In genomic region chr3:128283429-128283828, GRCh38 we compare ENCODE assay signal across 16 cellular contexts.
DNase-seq lines count a peak whose midpoint lies in the region; ATAC-seq and TF ChIP-seq lines count a peak whose summit lies in the region.
"Had no signal": no experiment of that assay in that cellular context is flagged by ENCODE, and none has a peak within 500 bp of the region (broad histone marks: within the 10 kb centered on the region; RNA-seq: fewer than 3 reads in every experiment).

No MANE protein-coding gene starts in this region.

- no peak for ATAC-seq in heart right ventricle
- ATAC-seq: CD8-positive, alpha-beta T cell had no signal

- intact Hi-C loops in left ventricle myocardium inferior (cut with micrococcal nuclease) (no loop called here), heart right ventricle (cut with DNase I) (no loop called here), posterior vena cava (cut with DNase I) (no loop called here), vagina (cut with DNase I) (no loop called here)

- peaks cover 11% of the 10 kb centered on the region for H3K27me3 Mint-ChIP-seq in endodermal cell (ENCODE audit: insufficient read depth)

- H3K27ac ChIP-seq in left ventricle myocardium inferior (replicated peaks), result peak overlapping the region; percentile 76
- peak overlapping the region in 5 of 10 donors; percentile 56 to 75 (median 69) for H3K27ac ChIP-seq in heart right ventricle
- no peak overlapping the region for H3K27ac ChIP-seq in endodermal cell (ENCODE audit: low read depth, low read length)
- H3K27ac ChIP-seq in vagina, result no peak overlapping the region

- H3K4me3 Mint-ChIP-seq in endodermal cell, result no peak overlapping the region
- H3K4me3 Mint-ChIP-seq: CD8-positive, alpha-beta T cell had no signal

- no peak overlapping the region for H3K4me3 ChIP-seq in left ventricle myocardium inferior
- H3K4me3 ChIP-seq in heart right ventricle, result no peak overlapping the region
- no peak overlapping the region for H3K4me3 ChIP-seq in endodermal cell (ENCODE audit: low read length)
- H3K4me3 ChIP-seq in vagina, result no peak overlapping the region

- DNase-seq in left ventricle myocardium inferior (no peak), heart right ventricle (no peak), endodermal cell (peak; percentile 43), posterior vena cava (ENCODE audit: low spot score) (peak; percentile 67), vagina (ENCODE audit: extremely low spot score in 2 of 2) (peak; percentile 76 to 82), pons (ENCODE audit: low spot score) (no peak), NCI-H774 (lab: John Stamatoyannopoulos, UW) (no peak)
- DNase-seq in stimulated activated CD4-positive, alpha-beta T cell treated with anti-CD3 and anti-CD28 coated beads, Interleukin-4, amount 100 ng/mL, for 1 hour, result no peak
- DNase-seq: CD8-positive, alpha-beta T cell; KG1; NCI-H187 treated with DMSO at 0.1 percent for 48 hours; NCI-H2227 treated with DMSO at 0.1 percent for 48 hours; NCI-H510A treated with DMSO at 0.1 percent for 48 hours; NCI-H82; OCI-M1; SHP77 treated with DMSO at 0.1 percent for 48 hours had no signal

- H3K36me3 ChIP-seq in left ventricle myocardium inferior (no peaks in the 10 kb centered on the region), heart right ventricle (peaks cover 0 to 15% (median 0%) of the 10 kb centered on the region in 9 donors), endodermal cell (ENCODE audit: control insufficient read depth, insufficient read depth, low read length) (no peaks in the 10 kb centered on the region), vagina (no peaks in the 10 kb centered on the region)

- no peak for TF ChIP-seq POLR2A in vagina (IDR thresholded peaks at IDR 0.05)

- 72 to 83% methylated on average over 3 of the region's 3 CpGs for WGBS in heart right ventricle, 2 donors
- 88 to 100% methylated on average over 2 to 3 of the region's 3 CpGs for WGBS in endodermal cell (ENCODE audit: insufficient coverage in 1 of 2, insufficient read length in 1 of 2), 2 experiments

- H3K9me3 ChIP-seq in left ventricle myocardium inferior (replicated peaks), result no peaks in the 10 kb centered on the region
- H3K9me3 ChIP-seq in heart right ventricle, result no peaks in the 10 kb centered on the region
- no peaks in the 10 kb centered on the region for H3K9me3 ChIP-seq in endodermal cell (ENCODE audit: control insufficient read depth, low read length)
- H3K9me3 ChIP-seq in vagina, result no peaks in the 10 kb centered on the region

- H3K36me3 Mint-ChIP-seq in endodermal cell (ENCODE audit: low read depth), result no peaks in the 10 kb centered on the region

- H3K9me3 Mint-ChIP-seq in endodermal cell, result no peaks in the 10 kb centered on the region
- H3K9me3 Mint-ChIP-seq: CD8-positive, alpha-beta T cell had no signal

- H3K9ac ChIP-seq in endodermal cell (ENCODE audit: extremely low read depth, low read length, poor library complexity, severe bottlenecking), result no peak overlapping the region

- H3K27me3 ChIP-seq in left ventricle myocardium inferior (ENCODE audit: low read depth), result no peaks in the 10 kb centered on the region
- H3K27me3 ChIP-seq in heart right ventricle, result no peaks in the 10 kb centered on the region
- no peaks in the 10 kb centered on the region for H3K27me3 ChIP-seq in endodermal cell (ENCODE audit: control insufficient read depth, insufficient read depth, low read length, poor library complexity, severe bottlenecking)
- H3K27me3 ChIP-seq in vagina, result no peaks in the 10 kb centered on the region

- H3K27ac Mint-ChIP-seq in endodermal cell, result no peak overlapping the region
- H3K27ac Mint-ChIP-seq: CD8-positive, alpha-beta T cell had no signal

- no peak for TF ChIP-seq CTCF in left ventricle myocardium inferior (IDR thresholded peaks at IDR 0.05; ENCODE audit: borderline replicate concordance)
- no peak for TF ChIP-seq CTCF in heart right ventricle (IDR thresholded peaks at IDR 0.05)
- TF ChIP-seq CTCF in endodermal cell (conservative IDR thresholded peaks at IDR 0.05), result no peak
- TF ChIP-seq CTCF in vagina (IDR thresholded peaks at IDR 0.05), result no peak

- peaks cover 50% of the 10 kb centered on the region for H3K4me1 ChIP-seq in left ventricle myocardium inferior
- H3K4me1 ChIP-seq in heart right ventricle, result peaks cover 14 to 48% (median 40%) of the 10 kb centered on the region in 9 donors
- peaks cover 30% of the 10 kb centered on the region for H3K4me1 ChIP-seq in endodermal cell (ENCODE audit: control insufficient read depth, insufficient read depth, low read length)
- H3K4me1 ChIP-seq in vagina, result peaks cover 26% of the 10 kb centered on the region

- peaks cover 50% of the 10 kb centered on the region for H3K4me1 Mint-ChIP-seq in endodermal cell

Comparison
In these comparisons a context has a peak if more than half of its experiments do, and no peak if none do; other contexts are left out.
1. DNase-seq: peak in endodermal cell (single experiment), posterior vena cava (single experiment) and vagina (2 of 2); none in left ventricle myocardium inferior (single experiment), heart right ventricle (0 of 2), stimulated activated CD4-positive, alpha-beta T cell treated with anti-CD3 and anti-CD28 coated beads, Interleukin-4, amount 100 ng/mL, for 1 hour (single experiment), pons (single experiment) and NCI-H774 (single experiment).